Comparison of ENCODE assay signal across 36 cellular contexts in genomic region chr4:116899536-116899935, GRCh38.
"Had no signal": no experiment of that assay in that cellular context is flagged by ENCODE, and none has a peak within 500 bp of the region (broad histone marks: within the 10 kb centered on the region; RNA-seq: fewer than 3 reads in every experiment).

No MANE protein-coding gene starts in this region.

- H3K4me1 ChIP-seq: colonic mucosa, Peyer's patch, SJSA1 had no signal

- H3K27ac Mint-ChIP-seq: activated CD4-positive, alpha-beta memory T cell treated with anti-CD3 and anti-CD28 coated beads, Interleukin-2, amount 10 ng/mL, durations not matched to agents 7 days and 5 days; activated CD8-positive, alpha-beta memory T cell treated with anti-CD3 and anti-CD28 coated beads, Interleukin-2, amount 10 ng/mL, durations not matched to agents 7 days and 5 days; activated naive CD8-positive, alpha-beta T cell treated with anti-CD3 and anti-CD28 coated beads for 36 hours had no signal

- H3K27me3 ChIP-seq: brain microvascular endothelial cell, colonic mucosa, MG63, Peyer's patch had no signal

- H3K9me3 Mint-ChIP-seq: activated naive CD8-positive, alpha-beta T cell treated with anti-CD3 and anti-CD28 coated beads for 36 hours had no signal

- H3K4me3 Mint-ChIP-seq: activated CD4-positive, alpha-beta memory T cell treated with anti-CD3 and anti-CD28 coated beads, Interleukin-2, amount 10 ng/mL, durations not matched to agents 7 days and 5 days; activated CD8-positive, alpha-beta memory T cell treated with anti-CD3 and anti-CD28 coated beads, Interleukin-2, amount 10 ng/mL, durations not matched to agents 7 days and 5 days; activated naive CD8-positive, alpha-beta T cell treated with anti-CD3 and anti-CD28 coated beads for 36 hours had no signal

- H3K4me1 Mint-ChIP-seq: activated CD4-positive, alpha-beta memory T cell treated with anti-CD3 and anti-CD28 coated beads, Interleukin-2, amount 10 ng/mL, durations not matched to agents 7 days and 5 days; activated CD8-positive, alpha-beta memory T cell treated with anti-CD3 and anti-CD28 coated beads, Interleukin-2, amount 10 ng/mL, durations not matched to agents 7 days and 5 days; activated naive CD8-positive, alpha-beta T cell treated with anti-CD3 and anti-CD28 coated beads for 36 hours had no signal

- DNase-seq: activated CD4-positive, alpha-beta memory T cell treated with anti-CD3 and anti-CD28 coated beads, Interleukin-2, amount 10 ng/mL, durations not matched to agents 7 days and 5 days; activated CD4-positive, alpha-beta T cell treated with anti-CD3 and anti-CD28 coated beads for 1 hour; activated CD4-positive, alpha-beta T cell treated with anti-CD3 and anti-CD28 coated beads for 48 hours; activated CD4-positive, CD25-positive, alpha-beta regulatory T cell; activated CD8-positive, alpha-beta memory T cell treated with anti-CD3 and anti-CD28 coated beads for 24 hours; activated CD8-positive, alpha-beta memory T cell treated with anti-CD3 and anti-CD28 coated beads, Interleukin-2, amount 10 ng/mL, durations not matched to agents 7 days and 5 days; activated CD8-positive, alpha-beta memory T cell treated with anti-CD3 and anti-CD28 coated beads, Interleukin-2, amount 50 U/mL, for 48 hours; activated effector memory CD4-positive, alpha-beta T cell treated with Interleukin-2 at 50 U/mL for 16 hours; activated naive CD4-positive, alpha-beta T cell; activated naive CD4-positive, alpha-beta T cell treated with anti-CD3 and anti-CD28 coated beads, Interleukin-2, amount 50 U/mL, for 16 hours; activated naive CD8-positive, alpha-beta T cell treated with anti-CD3 and anti-CD28 coated beads for 36 hours; activated T-cell treated with anti-CD3 and anti-CD28 coated beads, Interleukin-2, amount 50 U/mL, for 48 hours; amniotic stem cell; aorta; brain microvascular endothelial cell; central memory CD4-positive, alpha-beta T cell; colonic mucosa; Kasumi-1; KG1; MG63; MV-4-11; NCI-H1092; NCI-H1436 treated with DMSO at 0.1 percent for 48 hours; NCI-H1694 treated with DMSO at 0.1 percent for 48 hours; NCI-H2029; NCI-H226; NCI-H510A; NCI-H69; NK-92 treated with Interleukin-12 subunit alpha and Interleukin-12 subunit beta, amount 100 ng/mL, for 24 hours; PC-3; Peyer's patch; RPMI8226; SHP77 treated with DMSO at 0.1 percent for 48 hours; T1000; WERI-Rb-1 had no signal

- H3K4me3 ChIP-seq: colonic mucosa, MG63, Peyer's patch, SJSA1 had no signal

- H3K27me3 Mint-ChIP-seq: activated CD4-positive, alpha-beta memory T cell treated with anti-CD3 and anti-CD28 coated beads, Interleukin-2, amount 10 ng/mL, durations not matched to agents 7 days and 5 days; activated CD8-positive, alpha-beta memory T cell treated with anti-CD3 and anti-CD28 coated beads, Interleukin-2, amount 10 ng/mL, durations not matched to agents 7 days and 5 days; activated naive CD8-positive, alpha-beta T cell treated with anti-CD3 and anti-CD28 coated beads for 36 hours had no signal

- ATAC-seq: activated CD8-positive, alpha-beta memory T cell treated with anti-CD3 and anti-CD28 coated beads, Interleukin-2, amount 10 ng/mL, durations not matched to agents 7 days and 5 days; PC-3 had no signal

- H3K27ac ChIP-seq: brain microvascular endothelial cell, colonic mucosa, Peyer's patch, SJSA1, WERI-Rb-1 had no signal

- H3K36me3 ChIP-seq: brain microvascular endothelial cell, colonic mucosa, MG63, Peyer's patch, SJSA1, WERI-Rb-1 had no signal

- H3K36me3 Mint-ChIP-seq: activated CD8-positive, alpha-beta memory T cell treated with anti-CD3 and anti-CD28 coated beads, Interleukin-2, amount 10 ng/mL, durations not matched to agents 7 days and 5 days; activated naive CD8-positive, alpha-beta T cell treated with anti-CD3 and anti-CD28 coated beads for 36 hours had no signal

- H3K9me3 ChIP-seq: colonic mucosa, MG63, Peyer's patch, SJSA1 had no signal
